Comparison of ENCODE assay signal across 9 cellular contexts in genomic region chr2:219278655-219279150, GRCh38. TPM values are rescaled to one million over a fixed set of nuclear protein-coding genes. Genes with fewer than 3 reads are reported as not detected.
A peak's percentile ranks its signal among the peaks of the same experiment; 100 is the strongest.
DNase-seq lines count a peak whose midpoint lies in the region; ATAC-seq and TF ChIP-seq lines count a peak whose summit lies in the region.
"Had no signal": no experiment of that assay in that cellular context is flagged by ENCODE, and none has a peak within 500 bp of the region (broad histone marks: within the 10 kb centered on the region; RNA-seq: fewer than 3 reads in every experiment).

No MANE protein-coding gene starts in this region.

- no peaks in the 10 kb centered on the region for H3K9me3 Mint-ChIP-seq in activated CD4-positive, alpha-beta T cell treated with anti-CD3 and anti-CD28 coated beads, Interleukin-2, amount 10 ng/mL, durations not matched to agents 7 days and 5 days

- intact Hi-C loops in adrenal gland (cut with DNase I) = no loop called here
- intact Hi-C loops in tibial artery (cut with DNase I; ENCODE audit: low total_unique reads) = loop anchor here (2.0 kb wide), 1 partner anchor 16 kb away; no protein-coding TSS in a partner anchor

- DNase-seq in activated CD4-positive, alpha-beta T cell treated with anti-CD3 and anti-CD28 coated beads, Interleukin-2, amount 10 ng/mL, durations not matched to agents 7 days and 5 days = no peak
- DNase-seq in activated CD4-positive, alpha-beta T cell treated with anti-CD3 and anti-CD28 coated beads for 4 hours = no peak
- DNase-seq in adrenal gland = no peak
- no peak for DNase-seq in left lobe of liver (ENCODE audit: low spot score)
- no peak for DNase-seq in tibial artery
- no peak for DNase-seq in cerebellum (ENCODE audit: low spot score)

- peak overlapping the region; percentile 99 for H3K27ac Mint-ChIP-seq in activated CD4-positive, alpha-beta T cell treated with anti-CD3 and anti-CD28 coated beads, Interleukin-2, amount 10 ng/mL, durations not matched to agents 7 days and 5 days

- H3K27me3 Mint-ChIP-seq in activated CD4-positive, alpha-beta T cell treated with anti-CD3 and anti-CD28 coated beads, Interleukin-2, amount 10 ng/mL, durations not matched to agents 7 days and 5 days = no peaks in the 10 kb centered on the region

- TF ChIP-seq POLR2A in adrenal gland (IDR thresholded peaks at IDR 0.05) = no peak
- no peak for TF ChIP-seq POLR2A in GM18505 (IDR thresholded peaks at IDR 0.05; ENCODE audit: borderline replicate concordance, extremely low read depth, insufficient read depth, insufficient read length)

- H3K4me1 Mint-ChIP-seq in activated CD4-positive, alpha-beta T cell treated with anti-CD3 and anti-CD28 coated beads, Interleukin-2, amount 10 ng/mL, durations not matched to agents 7 days and 5 days = peaks cover 41% of the 10 kb centered on the region

- ATAC-seq in left lobe of liver (peak; percentile 40), HG02798 (IDR thresholded peaks at IDR 0.05; ENCODE audit: poor library complexity, unreplicated experiment) (no peak), GM18505 (IDR thresholded peaks at IDR 0.05; ENCODE audit: unreplicated experiment) (no peak)

- H3K36me3 Mint-ChIP-seq in activated CD4-positive, alpha-beta T cell treated with anti-CD3 and anti-CD28 coated beads, Interleukin-2, amount 10 ng/mL, durations not matched to agents 7 days and 5 days (ENCODE audit: low read depth) = peaks cover 18% of the 10 kb centered on the region

- POLR2A ChIA-PET in activated CD4-positive, alpha-beta T cell treated with anti-CD3 and anti-CD28 coated beads, Interleukin-2, amount 10 ng/mL, durations not matched to agents 7 days and 5 days (lab: Charles Lee) = interaction anchor here (0.9 to 1.6 kb wide), 2 partner anchors 24 to 31 kb away, joined by 6 read pairs; no protein-coding TSS in a partner anchor

- H3K4me3 ChIP-seq in adrenal gland = peak overlapping the region in 1 of 4 donors; percentile 72
- peak overlapping the region; percentile 80 to 94 for H3K4me3 ChIP-seq in tibial artery

- CTCF ChIA-PET in activated CD4-positive, alpha-beta T cell treated with anti-CD3 and anti-CD28 coated beads, Interleukin-2, amount 10 ng/mL, durations not matched to agents 7 days and 5 days (lab: Charles Lee) = interaction anchor here (0.5 to 15.6 kb wide), 11 partner anchors 8 to 110 kb away, joined by 3 to 194 read pairs (median 8); partner anchors contain the start of genes CNPPD1, TUBA4A and TUBA4B

- WGBS in adrenal gland, 4 donors = 13 to 18% (median 18%) methylated on average over 9 of the region's 9 CpGs

- H3K27me3 ChIP-seq in adrenal gland (no peaks in the 10 kb centered on the region), tibial artery (no peaks in the 10 kb centered on the region)

- peaks cover 14 to 31% of the 10 kb centered on the region in 2 donors for H3K4me1 ChIP-seq in adrenal gland (replicated peaks in 1 of 2)
- peaks cover 0 to 52% (median 40%) of the 10 kb centered on the region in 4 donors for H3K4me1 ChIP-seq in tibial artery

- H3K27ac ChIP-seq in adrenal gland = peak overlapping the region; percentile 92 to 99 (median 95)
- peak overlapping the region; percentile 98 to 99 for H3K27ac ChIP-seq in tibial artery

- peak overlapping the region; percentile 96 for H3K4me3 Mint-ChIP-seq in activated CD4-positive, alpha-beta T cell treated with anti-CD3 and anti-CD28 coated beads, Interleukin-2, amount 10 ng/mL, durations not matched to agents 7 days and 5 days

- peak in 1 of 6 experiments; percentile 19 for TF ChIP-seq CTCF in adrenal gland (IDR thresholded peaks at IDR 0.05)
- no peak for TF ChIP-seq CTCF in tibial artery (IDR thresholded peaks at IDR 0.05)

- H3K9me3 ChIP-seq in adrenal gland (replicated peaks in 1 of 3) (no peaks in the 10 kb centered on the region), tibial artery (no peaks in the 10 kb centered on the region)

- peaks cover 0 to 33% of the 10 kb centered on the region in 2 donors for H3K36me3 ChIP-seq in adrenal gland (replicated peaks in 1 of 2)
- peaks cover 28 to 33% (median 33%) of the 10 kb centered on the region in 3 donors for H3K36me3 ChIP-seq in tibial artery

RNA-seq across cellular contexts. Expression of gene DNAJB2, which starts 0.5 kb away (rescaled TPM):
- 10 to 100 TPM; 38.2 to 40.9 TPM for total RNA-seq in activated CD4-positive, alpha-beta T cell treated with anti-CD3 and anti-CD28 coated beads, Interleukin-2, amount 10 ng/mL, durations not matched to agents 7 days and 5 days
- total RNA-seq in adrenal gland = 100 to 1,000 TPM in 7 of 8 donors, 10 to 100 TPM in 1; 80.6 to 180 (median 137) TPM
- 100 to 1,000 TPM; 126 to 201 (median 145) TPM for polyA plus RNA-seq in adrenal gland
- 40.9 TPM for total RNA-seq in left lobe of liver
- total RNA-seq in cerebellum = 51.0 TPM

RNA-seq across cellular contexts. Expression of gene TUBA4A, which starts 25.0 kb away (rescaled TPM):
- 100 to 1,000 TPM; 261 to 339 TPM for total RNA-seq in activated CD4-positive, alpha-beta T cell treated with anti-CD3 and anti-CD28 coated beads, Interleukin-2, amount 10 ng/mL, durations not matched to agents 7 days and 5 days
- total RNA-seq in adrenal gland (100 to 1,000 TPM in 1 of 8 donors, 10 to 100 TPM in 7; 16.6 to 207 (median 25.9) TPM), left lobe of liver (29.0 TPM), cerebellum (4.3 TPM)
- 100 to 1,000 TPM in 1 of 3 donors, 10 to 100 TPM in 2; 13.4 to 741 (median 39.6) TPM for polyA plus RNA-seq in adrenal gland

RNA-seq across cellular contexts. Expression of gene TUBA4B, which starts 25.7 kb away (rescaled TPM):
- not detected for total RNA-seq in activated CD4-positive, alpha-beta T cell treated with anti-CD3 and anti-CD28 coated beads, Interleukin-2, amount 10 ng/mL, durations not matched to agents 7 days and 5 days
- under 1 TPM in 1 of 8 donors, not detected in 7; 0.14 TPM for total RNA-seq in adrenal gland
- polyA plus RNA-seq in adrenal gland = under 1 TPM in 1 of 3 donors, not detected in 2; 0.07 TPM
- total RNA-seq in left lobe of liver = not detected
- not detected for total RNA-seq in cerebellum
- total RNA-seq: Daoy had no signal

RNA-seq across cellular contexts. Expression of gene PTPRN, which starts 30.5 kb away (rescaled TPM):
- total RNA-seq in activated CD4-positive, alpha-beta T cell treated with anti-CD3 and anti-CD28 coated beads, Interleukin-2, amount 10 ng/mL, durations not matched to agents 7 days and 5 days = not detected
- total RNA-seq in adrenal gland (100 to 1,000 TPM in 1 of 8 donors, 10 to 100 TPM in 2, 1 to 10 TPM in 3, under 1 TPM in 1, not detected in 1; 0.39 to 106 (median 8.8) TPM), left lobe of liver (not detected), cerebellum (18.1 TPM)
- 10 to 100 TPM in 2 of 3 donors, 1 to 10 TPM in 1; 8.5 to 45.3 (median 26.7) TPM for polyA plus RNA-seq in adrenal gland

RNA-seq across cellular contexts. Expression of gene STK16, which starts 33.4 kb away (rescaled TPM):
- 10 to 100 TPM; 33.0 to 33.5 TPM for total RNA-seq in activated CD4-positive, alpha-beta T cell treated with anti-CD3 and anti-CD28 coated beads, Interleukin-2, amount 10 ng/mL, durations not matched to agents 7 days and 5 days
- 10 to 100 TPM; 19.2 to 55.8 (median 30.1) TPM for total RNA-seq in adrenal gland
- 10 to 100 TPM; 24.7 to 27.1 (median 26.8) TPM for polyA plus RNA-seq in adrenal gland
- 24.4 TPM for total RNA-seq in left lobe of liver
- total RNA-seq in cerebellum = 12.1 TPM
